ENCODE assay signal across 8 cellular contexts in genomic region chr1:115337633-115338456, GRCh38. TPM values are rescaled to one million over a fixed set of nuclear protein-coding genes. Genes with fewer than 3 reads are reported as not detected.
A peak's percentile ranks its signal among the peaks of the same experiment; 100 is the strongest.
DNase-seq lines count a peak whose midpoint lies in the region; ATAC-seq and TF ChIP-seq lines count a peak whose summit lies in the region.

TSS of gene NGF (minus strand) at chr1:115338249. CDS start at chr1:115286795, 51,454 bp downstream.

- TF ChIP-seq CTCF in A673 (conservative IDR thresholded peaks at IDR 0.05; ENCODE audit: low read depth, low read length) (0 out of 2 replicates have a peak, but pooled peaks have one; percentile 10), coronary artery (IDR thresholded peaks at IDR 0.05) (no peak)

- intact Hi-C loops in A673 (cut with micrococcal nuclease; ENCODE audit: unreplicated experiment) = loop anchor here (10.0 kb wide), 1 partner anchor 173 kb away; no protein-coding TSS in a partner anchor

- H3K9me3 ChIP-seq in A673 (ENCODE audit: low read depth, low read length, poor library complexity, severe bottlenecking) = no peaks in the 10 kb centered on the region

- H3K4me1 ChIP-seq in A673 (ENCODE audit: insufficient read depth, low read length, poor library complexity, severe bottlenecking) = peaks cover 5% of the 10 kb centered on the region

- H3K36me3 Mint-ChIP-seq in activated T-helper 17 cell treated with anti-CD3 and anti-CD28 coated beads, Interleukin-2, amount 50 U/mL, for 72 hours (ENCODE audit: low read depth) = no peaks in the 10 kb centered on the region

- H3K4me3 Mint-ChIP-seq in activated T-helper 17 cell treated with anti-CD3 and anti-CD28 coated beads, Interleukin-2, amount 50 U/mL, for 72 hours = no peak within 1 kb of the TSS

- H3K27ac Mint-ChIP-seq in activated T-helper 17 cell treated with anti-CD3 and anti-CD28 coated beads, Interleukin-2, amount 50 U/mL, for 72 hours = no peak within 1 kb of the TSS

- no peaks in the 10 kb centered on the region for H3K36me3 ChIP-seq in A673 (ENCODE audit: insufficient read depth, low read length, poor library complexity, severe bottlenecking)

- DNase-seq in A673 (ENCODE audit: low spot score) (peak; percentile 74), M059J (ENCODE audit: low read depth) (peak; percentile 77), coronary artery (ENCODE audit: low spot score) (peak; percentile 84), lung microvascular endothelial cell (ENCODE audit: low read depth in 2 of 2) (peak; percentile 35 to 63), OCI-M1 (lab: John Stamatoyannopoulos, UW) (no peak), SW480 (ENCODE audit: low spot score) (no peak)
- DNase-seq in activated effector memory CD4-positive, alpha-beta T cell treated with Interleukin-2 at 50 U/mL for 16 hours = no peak

- peaks cover 51% of the 10 kb centered on the region for H3K27me3 Mint-ChIP-seq in activated T-helper 17 cell treated with anti-CD3 and anti-CD28 coated beads, Interleukin-2, amount 50 U/mL, for 72 hours

- H3K9me3 Mint-ChIP-seq in activated T-helper 17 cell treated with anti-CD3 and anti-CD28 coated beads, Interleukin-2, amount 50 U/mL, for 72 hours = no peaks in the 10 kb centered on the region

- CTCF ChIA-PET in A673 (lab: Charles Lee) = interaction anchor here (1.4 kb wide), 1 partner anchor 62 kb away, joined by 4 read pairs; no protein-coding TSS in a partner anchor

- H3K4me3 ChIP-seq in A673 (ENCODE audit: low read depth, low read length, poor library complexity, severe bottlenecking) (peak within 1 kb of the TSS; percentile 42), coronary artery (peak within 1 kb of the TSS; percentile 79)

- H3K27ac ChIP-seq in A673 (ENCODE audit: low read depth, low read length, poor library complexity, severe bottlenecking) = no peak within 1 kb of the TSS
- H3K27ac ChIP-seq in coronary artery = peak within 1 kb of the TSS; percentile 42 to 90

- POLR2A ChIA-PET in A673 (lab: Charles Lee; ENCODE audit: low non-redundant PET) = no interaction called here

- peaks cover 16% of the 10 kb centered on the region for H3K27me3 ChIP-seq in A673 (replicated peaks; ENCODE audit: insufficient read depth, low read depth, low read length, poor library complexity)

- H3K4me1 Mint-ChIP-seq in activated T-helper 17 cell treated with anti-CD3 and anti-CD28 coated beads, Interleukin-2, amount 50 U/mL, for 72 hours = peaks cover 5% of the 10 kb centered on the region

- no TSS peak for BruUV-seq in A673 (replicated peaks; lab: Mats Ljungman, UMichigan)

- no peak for ATAC-seq in activated T-helper 17 cell treated with anti-CD3 and anti-CD28 coated beads, Interleukin-2, amount 50 U/mL, for 72 hours (replicated peaks)

RNA-seq across cellular contexts. Expression of gene NGF, which starts in this region (rescaled TPM):
- total RNA-seq in A673 (2021) = 0.39 and 0.47 TPM in 2 replicates
- total RNA-seq in M059J (2014; rRNA removed; shearing (Covaris generic)) = 7.6 and 9.7 TPM in 2 replicates
- under 0.01 and 0.22 TPM in 2 replicates for total RNA-seq in lung microvascular endothelial cell
- total RNA-seq in activated T-helper 17 cell treated with anti-CD3 and anti-CD28 coated beads, Interleukin-2, amount 50 U/mL, for 72 hours = not detected

Comparison
In these comparisons a context has a peak if more than half of its experiments do, and no peak if none do; other contexts are left out.
1. Peak in DNase-seq and H3K4me3 ChIP-seq in A673; RNA of the gene not detected or under 1 TPM.
2. Peak in DNase-seq in lung microvascular endothelial cell; RNA of the gene not detected or under 1 TPM.
3. DNase-seq: peak in M059J (single experiment) and coronary artery (single experiment); none in activated effector memory CD4-positive, alpha-beta T cell treated with Interleukin-2 at 50 U/mL for 16 hours (single experiment), OCI-M1 (single experiment) and SW480 (single experiment).